ENCODE assay signal across 13 cellular contexts in the genomic region with DNA sequence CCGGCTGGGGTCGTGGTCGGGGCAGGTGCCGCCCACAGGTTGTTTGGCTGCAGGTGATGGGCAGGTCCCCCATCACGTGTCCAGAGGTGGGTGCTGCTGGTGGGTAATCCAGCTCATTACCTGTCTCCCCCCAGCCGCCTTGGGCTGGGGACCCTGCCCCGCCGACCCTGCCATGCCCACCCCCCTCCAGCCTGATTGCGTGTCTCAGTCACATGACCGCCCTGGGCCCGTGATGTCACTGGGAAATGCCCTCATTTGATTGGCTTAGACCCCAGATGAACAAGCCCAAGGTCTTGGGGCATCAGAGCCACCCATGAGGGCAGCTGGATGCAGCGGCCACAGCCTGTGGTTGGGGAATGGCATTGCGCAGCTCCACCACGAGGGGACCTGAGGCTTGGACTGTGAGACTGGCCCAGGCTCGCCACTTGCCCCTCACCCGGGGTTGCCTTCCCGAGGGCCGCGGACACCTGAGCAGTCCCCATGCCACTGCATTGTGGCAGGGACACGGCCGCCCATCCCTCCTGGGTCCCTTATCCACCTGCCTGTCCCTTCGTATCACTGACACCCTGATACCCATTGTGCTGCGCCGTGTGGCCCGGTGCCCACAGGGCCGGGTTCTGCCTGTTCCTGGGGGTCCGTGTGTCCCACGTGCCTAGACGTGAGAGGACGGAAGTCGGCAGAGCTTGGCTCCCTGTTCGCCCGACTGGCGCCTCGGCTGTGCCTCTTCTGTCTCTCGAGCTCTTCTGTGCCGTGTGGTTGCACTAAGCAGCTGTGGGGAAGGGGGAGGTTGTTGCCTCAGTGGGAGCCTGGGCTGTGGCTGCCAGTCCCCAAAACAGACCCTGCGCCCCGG.
A peak's percentile ranks its signal among the peaks of the same experiment; 100 is the strongest.
DNase-seq lines count a peak whose midpoint lies in the region; ATAC-seq, FAIRE-seq and TF ChIP-seq lines count a peak whose summit lies in the region.
"Had no signal": no experiment of that assay in that cellular context is flagged by ENCODE, and none has a peak within 500 bp of the region (broad histone marks: within the 10 kb centered on the region; RNA-seq: fewer than 3 reads in every experiment).

No MANE protein-coding gene starts in this region.

- TF ChIP-seq RAD21 in A549 (conservative IDR thresholded peaks at IDR 0.05 in 1 of 2, IDR thresholded peaks at IDR 0.05 in 1 of 2) (no peak), HCT116 (IDR thresholded peaks at IDR 0.05; ENCODE audit: low read depth) (no peak)

- no peaks in the 10 kb centered on the region; the same call in 1 of the 2 replicates for H3K79me2 ChIP-seq in HCT116 (ENCODE audit: insufficient read depth, low read length)
- H3K79me2 ChIP-seq in PC-9 (ENCODE audit: low read depth) = no peaks in the 10 kb centered on the region

- H3K27ac Mint-ChIP-seq in activated naive CD8-positive, alpha-beta T cell = peak overlapping the region; percentile 78

- H3F3A ChIP-seq in PC-9 (ENCODE audit: insufficient read depth, low read depth) = peaks cover 2% of the 10 kb centered on the region; the same call in 1 of the 2 replicates

- H2AFZ ChIP-seq in HCT116 (ENCODE audit: low read depth, low read length, poor library complexity, severe bottlenecking) (no peak overlapping the region), PC-9 (no peak overlapping the region)

- peak overlapping the region; percentile 72 for H3K4me3 Mint-ChIP-seq in activated naive CD8-positive, alpha-beta T cell

- no peak for TF ChIP-seq POLR2A in A549 (IDR thresholded peaks at IDR 0.05; ENCODE audit: low read length)
- no peak for TF ChIP-seq POLR2A in HCT116 (IDR thresholded peaks at IDR 0.05; ENCODE audit: borderline replicate concordance, extremely low read depth, insufficient read depth, insufficient read length)

- H3K36me3 ChIP-seq in HCT116 (ENCODE audit: control insufficient read depth in 1 of 2, insufficient read depth in 2 of 2, low read length in 2 of 2) = no peaks in the 10 kb centered on the region
- no peaks in the 10 kb centered on the region for H3K36me3 ChIP-seq in PC-9 (ENCODE audit: low read depth)
- H3K36me3 ChIP-seq: prostate gland, SJSA1, vagina had no signal

- TF ChIP-seq EP300 in A549 (IDR thresholded peaks at IDR 0.05) = no peak

- 93% methylated on average over 16 of the region's 39 CpGs for WGBS in A549 (ENCODE audit: missing lambda C conversion rate)

- intact Hi-C loops in HCT116 (cut with micrococcal nuclease) = no loop called here
- intact Hi-C loops in PC-9 (cut with micrococcal nuclease; ENCODE audit: unreplicated experiment) = no loop called here

- BruUV-seq in HCT116 (replicated peaks; lab: Mats Ljungman, UMichigan) = no TSS peak
- BruUV-seq in PC-9 (replicated peaks; lab: Mats Ljungman, UMichigan) = no TSS peak

- H3K9ac ChIP-seq in HCT116 (ENCODE audit: low read length) = no peak overlapping the region

- H3K4me1 ChIP-seq in A549 (no peaks in the 10 kb centered on the region), HCT116 (ENCODE audit: control insufficient read depth in 1 of 2, insufficient read depth in 2 of 2, low read length in 2 of 2) (peaks cover 0 to 2% of the 10 kb centered on the region in 2 experiments; a peak in 1 of 4 replicates), PC-9 (replicated peaks; ENCODE audit: insufficient read depth) (peaks cover 4% of the 10 kb centered on the region; the same call in 1 of the 2 replicates)
- H3K4me1 ChIP-seq: prostate gland had no signal

- no peaks in the 10 kb centered on the region for H3K36me3 Mint-ChIP-seq in activated naive CD8-positive, alpha-beta T cell

- TF ChIP-seq CTCF in A549 (IDR thresholded peaks at IDR 0.05) (no peak), HCT116 (IDR thresholded peaks at IDR 0.05 in 2 of 3, conservative IDR thresholded peaks at IDR 0.05 in 1 of 3; ENCODE audit: borderline replicate concordance in 1 of 3, insufficient read depth in 1 of 3, low read depth in 2 of 3, low read length in 2 of 3) (no peak), PC-9 (conservative IDR thresholded peaks at IDR 0.05) (no peak)

- H3K9me3 ChIP-seq in A549 = no peaks in the 10 kb centered on the region
- no peaks in the 10 kb centered on the region for H3K9me3 ChIP-seq in HCT116 (ENCODE audit: control insufficient read depth in 1 of 2, insufficient read depth in 1 of 2, low read depth in 1 of 2, low read length in 2 of 2)
- H3K9me3 ChIP-seq in PC-9 (ENCODE audit: insufficient read depth, low read depth) = no peaks in the 10 kb centered on the region
- H3K9me3 ChIP-seq: prostate gland, SJSA1, vagina had no signal

- no peak for DNase-seq in A549 (ENCODE audit: low read depth in 1 of 2, low spot score in 1 of 2)
- DNase-seq in HCT116 (ENCODE audit: low read depth, low spot score) = no peak
- peak; percentile 31 for DNase-seq in medulla oblongata (ENCODE audit: extremely low spot score)
- DNase-seq in DMS153 treated with DMSO at 0.1 percent for 48 hours (lab: John Stamatoyannopoulos, UW; ENCODE audit: unreplicated experiment) = no peak
- no peak for DNase-seq in PC-9
- DNase-seq: cerebellar nuclear complex had no signal

- no peak for FAIRE-seq in A549 (lab: Jason Lieb, UNC)

- H3K27me3 Mint-ChIP-seq in activated naive CD8-positive, alpha-beta T cell = no peaks in the 10 kb centered on the region

- H3K4me2 ChIP-seq in A549 (no peak overlapping the region), HCT116 (ENCODE audit: low read length) (no peak overlapping the region), PC-9 (no peak overlapping the region)

- H3K27ac ChIP-seq in A549 (no peak overlapping the region), HCT116 (ENCODE audit: low read depth, low read length) (no peak overlapping the region), PC-9 (no peak overlapping the region)
- H3K27ac ChIP-seq: SJSA1, vagina had no signal

- RAD21 ChIA-PET in HCT116 (lab: Charles Lee; ENCODE audit: low non-redundant PET in 1 of 2, low total read pairs in 2 of 2, uncharacterized antibody in 2 of 2, unreplicated experiment in 2 of 2) = no interaction called here

- no peaks in the 10 kb centered on the region for H4K20me1 ChIP-seq in HCT116 (ENCODE audit: insufficient read depth)
- H4K20me1 ChIP-seq in PC-9 (ENCODE audit: insufficient read depth) = no peaks in the 10 kb centered on the region

- no peaks in the 10 kb centered on the region for H3K27me3 ChIP-seq in HCT116 (ENCODE audit: insufficient read depth, low read length)
- no peaks in the 10 kb centered on the region for H3K27me3 ChIP-seq in PC-9 (ENCODE audit: insufficient read depth, low read depth)
- H3K27me3 ChIP-seq: SJSA1, vagina had no signal

- peak; percentile 10 to 48; a peak in 3 of 6 replicates for ATAC-seq in A549
- peak; percentile 47; the same call in 1 of the 2 replicates for ATAC-seq in HCT116
- ATAC-seq in HG03354 (IDR thresholded peaks at IDR 0.05; ENCODE audit: poor library complexity, severe bottlenecking, unreplicated experiment) = no peak
- ATAC-seq in HG03135 (IDR thresholded peaks at IDR 0.05; ENCODE audit: unreplicated experiment) = no peak
- ATAC-seq: left colon had no signal

- H3K9me2 ChIP-seq in HCT116 (ENCODE audit: insufficient read depth) (no peaks in the 10 kb centered on the region), PC-9 (ENCODE audit: insufficient read depth) (no peaks in the 10 kb centered on the region)

- H3K9me3 Mint-ChIP-seq in activated naive CD8-positive, alpha-beta T cell (ENCODE audit: low read depth) = no peaks in the 10 kb centered on the region

- POLR2A ChIA-PET in A549 (lab: Yijun Ruan, JAX) (no interaction called here), HCT116 (lab: Charles Lee) (no interaction called here), PC-9 (lab: Charles Lee; ENCODE audit: unreplicated experiment) (no interaction called here)

- peaks cover 10% of the 10 kb centered on the region for H3K4me1 Mint-ChIP-seq in activated naive CD8-positive, alpha-beta T cell (ENCODE audit: low read depth)

- H3K4me3 ChIP-seq in A549 = no peak overlapping the region
- H3K4me3 ChIP-seq in HCT116 (replicated peaks in 1 of 2; ENCODE audit: low read depth in 1 of 2, low read length in 2 of 2) = no peak overlapping the region
- no peak overlapping the region for H3K4me3 ChIP-seq in PC-9
- H3K4me3 ChIP-seq: prostate gland, SJSA1, vagina had no signal

- CTCF ChIA-PET in A549 (lab: Yijun Ruan, JAX) = interaction anchor here (2.1 kb wide), 1 partner anchor 13 kb away, joined by 8 read pairs; no protein-coding TSS in a partner anchor
- CTCF ChIA-PET in HCT116 (lab: Charles Lee) = interaction anchor here (2.1 kb wide), 1 partner anchor 13 kb away, joined by 7 read pairs; no protein-coding TSS in a partner anchor
- CTCF ChIA-PET in PC-9 (lab: Charles Lee) = no interaction called here

TF ChIP-seq in A549, 52 proteins besides CTCF, POLR2A, EP300 and RAD21:
- TF ChIP-seq, protein P1, sequence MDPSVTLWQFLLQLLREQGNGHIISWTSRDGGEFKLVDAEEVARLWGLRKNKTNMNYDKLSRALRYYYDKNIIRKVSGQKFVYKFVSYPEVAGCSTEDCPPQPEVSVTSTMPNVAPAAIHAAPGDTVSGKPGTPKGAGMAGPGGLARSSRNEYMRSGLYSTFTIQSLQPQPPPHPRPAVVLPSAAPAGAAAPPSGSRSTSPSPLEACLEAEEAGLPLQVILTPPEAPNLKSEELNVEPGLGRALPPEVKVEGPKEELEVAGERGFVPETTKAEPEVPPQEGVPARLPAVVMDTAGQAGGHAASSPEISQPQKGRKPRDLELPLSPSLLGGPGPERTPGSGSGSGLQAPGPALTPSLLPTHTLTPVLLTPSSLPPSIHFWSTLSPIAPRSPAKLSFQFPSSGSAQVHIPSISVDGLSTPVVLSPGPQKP (IDR thresholded peaks at IDR 0.05; ENCODE audit: low read depth, low read length) = no peak
- no peak for TF ChIP-seq RCOR1 (IDR thresholded peaks at IDR 0.05; ENCODE audit: low read depth, low read length)

Comparison
In these comparisons a context has a peak if more than half of its experiments do, and no peak if none do; other contexts are left out.
1. ATAC-seq: peak in A549 (2 of 2) and HCT116 (single experiment); none in HG03354 (single experiment) and HG03135 (single experiment).